2 cellular contexts compared by ENCODE assay signal in genomic region chr12:120158351-120158750, GRCh38.
TF ChIP-seq lines count a peak whose summit lies in the region.

No MANE protein-coding gene starts in this region.

TF ChIP-seq in GM23338, 12 proteins besides CTCF, POLR2A, EP300 and RAD21 (continued from another document):
- TF ChIP-seq, protein P1, sequence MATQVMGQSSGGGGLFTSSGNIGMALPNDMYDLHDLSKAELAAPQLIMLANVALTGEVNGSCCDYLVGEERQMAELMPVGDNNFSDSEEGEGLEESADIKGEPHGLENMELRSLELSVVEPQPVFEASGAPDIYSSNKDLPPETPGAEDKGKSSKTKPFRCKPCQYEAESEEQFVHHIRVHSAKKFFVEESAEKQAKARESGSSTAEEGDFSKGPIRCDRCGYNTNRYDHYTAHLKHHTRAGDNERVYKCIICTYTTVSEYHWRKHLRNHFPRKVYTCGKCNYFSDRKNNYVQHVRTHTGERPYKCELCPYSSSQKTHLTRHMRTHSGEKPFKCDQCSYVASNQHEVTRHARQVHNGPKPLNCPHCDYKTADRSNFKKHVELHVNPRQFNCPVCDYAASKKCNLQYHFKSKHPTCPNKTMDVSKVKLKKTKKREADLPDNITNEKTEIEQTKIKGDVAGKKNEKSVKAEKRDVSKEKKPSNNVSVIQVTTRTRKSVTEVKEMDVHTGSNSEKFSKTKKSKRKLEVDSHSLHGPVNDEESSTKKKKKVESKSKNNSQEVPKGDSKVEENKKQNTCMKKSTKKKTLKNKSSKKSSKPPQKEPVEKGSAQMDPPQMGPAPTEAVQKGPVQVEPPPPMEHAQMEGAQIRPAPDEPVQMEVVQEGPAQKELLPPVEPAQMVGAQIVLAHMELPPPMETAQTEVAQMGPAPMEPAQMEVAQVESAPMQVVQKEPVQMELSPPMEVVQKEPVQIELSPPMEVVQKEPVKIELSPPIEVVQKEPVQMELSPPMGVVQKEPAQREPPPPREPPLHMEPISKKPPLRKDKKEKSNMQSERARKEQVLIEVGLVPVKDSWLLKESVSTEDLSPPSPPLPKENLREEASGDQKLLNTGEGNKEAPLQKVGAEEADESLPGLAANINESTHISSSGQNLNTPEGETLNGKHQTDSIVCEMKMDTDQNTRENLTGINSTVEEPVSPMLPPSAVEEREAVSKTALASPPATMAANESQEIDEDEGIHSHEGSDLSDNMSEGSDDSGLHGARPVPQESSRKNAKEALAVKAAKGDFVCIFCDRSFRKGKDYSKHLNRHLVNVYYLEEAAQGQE (IDR thresholded peaks at IDR 0.05; ENCODE audit: unreplicated experiment), result no peak
TF ChIP-seq in GM23338: peak in this region for 0.

TF ChIP-seq in WTC11, 78 proteins besides CTCF, POLR2A, EP300 and RAD21 (continued from another document):
- TF ChIP-seq NFE2L1 (CRISPR knock-in tag; IDR thresholded peaks at IDR 0.05) (no peak), NFYB (CRISPR knock-in tag; conservative IDR thresholded peaks at IDR 0.05; ENCODE audit: low read depth) (no peak), JAZF1 (CRISPR knock-in tag; IDR thresholded peaks at IDR 0.05) (no peak), TEAD4 (CRISPR knock-in tag; IDR thresholded peaks at IDR 0.05) (no peak), ESRRA (CRISPR knock-in tag; IDR thresholded peaks at IDR 0.05; ENCODE audit: borderline replicate concordance) (no peak), FOXP4 (CRISPR knock-in tag; IDR thresholded peaks at IDR 0.05) (no peak), NR2C2 (CRISPR knock-in tag; IDR thresholded peaks at IDR 0.05) (no peak), PREB (CRISPR knock-in tag; IDR thresholded peaks at IDR 0.05; ENCODE audit: borderline replicate concordance) (no peak), MLX (CRISPR knock-in tag; IDR thresholded peaks at IDR 0.05) (no peak), ZMAT4 (CRISPR knock-in tag; IDR thresholded peaks at IDR 0.05) (no peak), MXD4 (CRISPR knock-in tag; IDR thresholded peaks at IDR 0.05; ENCODE audit: borderline replicate concordance) (no peak), ZNF219 (CRISPR knock-in tag; IDR thresholded peaks at IDR 0.05; ENCODE audit: borderline replicate concordance) (no peak)
TF ChIP-seq in WTC11: peak in this region for 0.
